In genomic region chr17:65198653-65199382, GRCh38 we compare ENCODE assay signal across 8 cellular contexts.
A peak's percentile ranks its signal among the peaks of the same experiment; 100 is the strongest.
DNase-seq lines count a peak whose midpoint lies in the region; ATAC-seq lines count a peak whose summit lies in the region.

No MANE protein-coding gene starts in this region.

- peaks cover 2% of the 10 kb centered on the region for H3K27me3 Mint-ChIP-seq in activated naive CD8-positive, alpha-beta T cell treated with anti-CD3 and anti-CD28 coated beads, Interleukin-2, amount 50 U/mL, for 24 hours
- no peaks in the 10 kb centered on the region for H3K27me3 Mint-ChIP-seq in activated naive CD8-positive, alpha-beta T cell treated with anti-CD3 and anti-CD28 coated beads for 36 hours

- H3K36me3 ChIP-seq in SJCRH30 = no peaks in the 10 kb centered on the region

- no peak overlapping the region for H3K4me3 Mint-ChIP-seq in activated naive CD8-positive, alpha-beta T cell treated with anti-CD3 and anti-CD28 coated beads, Interleukin-2, amount 50 U/mL, for 24 hours
- H3K4me3 Mint-ChIP-seq in activated naive CD8-positive, alpha-beta T cell treated with anti-CD3 and anti-CD28 coated beads for 36 hours = no peak overlapping the region

- ATAC-seq in activated naive CD8-positive, alpha-beta T cell treated with anti-CD3 and anti-CD28 coated beads, Interleukin-2, amount 50 U/mL, for 24 hours = no peak
- no peak for ATAC-seq in GM19463 (IDR thresholded peaks at IDR 0.05; ENCODE audit: unreplicated experiment)

- no peaks in the 10 kb centered on the region for H3K9me3 Mint-ChIP-seq in activated naive CD8-positive, alpha-beta T cell treated with anti-CD3 and anti-CD28 coated beads, Interleukin-2, amount 50 U/mL, for 24 hours
- H3K9me3 Mint-ChIP-seq in activated naive CD8-positive, alpha-beta T cell treated with anti-CD3 and anti-CD28 coated beads for 36 hours = no peaks in the 10 kb centered on the region

- peak overlapping the region; percentile 0 for H3K27ac Mint-ChIP-seq in activated naive CD8-positive, alpha-beta T cell treated with anti-CD3 and anti-CD28 coated beads, Interleukin-2, amount 50 U/mL, for 24 hours
- no peak overlapping the region for H3K27ac Mint-ChIP-seq in activated naive CD8-positive, alpha-beta T cell treated with anti-CD3 and anti-CD28 coated beads for 36 hours

- no peaks in the 10 kb centered on the region for H3K9me3 ChIP-seq in SJCRH30 (replicated peaks)

- H3K27ac ChIP-seq in SJCRH30 = no peak overlapping the region

- no peaks in the 10 kb centered on the region for H3K27me3 ChIP-seq in SJCRH30

- H3K36me3 Mint-ChIP-seq in activated naive CD8-positive, alpha-beta T cell treated with anti-CD3 and anti-CD28 coated beads, Interleukin-2, amount 50 U/mL, for 24 hours (ENCODE audit: low read depth) = no peaks in the 10 kb centered on the region
- H3K36me3 Mint-ChIP-seq in activated naive CD8-positive, alpha-beta T cell treated with anti-CD3 and anti-CD28 coated beads for 36 hours = no peaks in the 10 kb centered on the region

- H3K4me1 ChIP-seq in SJCRH30 = no peaks in the 10 kb centered on the region

- DNase-seq in activated naive CD8-positive, alpha-beta T cell treated with anti-CD3 and anti-CD28 coated beads, Interleukin-2, amount 50 U/mL, for 24 hours = no peak
- no peak for DNase-seq in activated naive CD8-positive, alpha-beta T cell treated with anti-CD3 and anti-CD28 coated beads for 36 hours
- DNase-seq in NAMALWA (ENCODE audit: low spot score) (peak; percentile 78), SJCRH30 (peak; percentile 4 to 67), epidermal melanocyte (ENCODE audit: insufficient read length, low spot score) (peak; percentile 82), myocyte (ENCODE audit: low read depth) (peak; percentile 62), UCSD-AML1 (lab: John Stamatoyannopoulos, UW; ENCODE audit: unreplicated experiment) (no peak)

- no peak overlapping the region for H3K4me3 ChIP-seq in SJCRH30

- peaks cover 27% of the 10 kb centered on the region for H3K4me1 Mint-ChIP-seq in activated naive CD8-positive, alpha-beta T cell treated with anti-CD3 and anti-CD28 coated beads, Interleukin-2, amount 50 U/mL, for 24 hours
- peaks cover 6% of the 10 kb centered on the region for H3K4me1 Mint-ChIP-seq in activated naive CD8-positive, alpha-beta T cell treated with anti-CD3 and anti-CD28 coated beads for 36 hours

Comparison
In these comparisons a context has a peak if more than half of its experiments do, and no peak if none do; other contexts are left out.
1. DNase-seq: peak in NAMALWA (single experiment), SJCRH30 (2 of 2), epidermal melanocyte (single experiment) and myocyte (single experiment); none in activated naive CD8-positive, alpha-beta T cell treated with anti-CD3 and anti-CD28 coated beads, Interleukin-2, amount 50 U/mL, for 24 hours (single experiment), activated naive CD8-positive, alpha-beta T cell treated with anti-CD3 and anti-CD28 coated beads for 36 hours (single experiment) and UCSD-AML1 (single experiment).